ENCODE assay signal across 14 cellular contexts in genomic region chrX:116281106-116281505, GRCh38.
"Had no signal": no experiment of that assay in that cellular context is flagged by ENCODE, and none has a peak within 500 bp of the region (broad histone marks: within the 10 kb centered on the region; RNA-seq: fewer than 3 reads in every experiment).

No MANE protein-coding gene starts in this region.

- FAIRE-seq: endometrium, urothelium cell line had no signal

- ATAC-seq: activated naive CD8-positive, alpha-beta T cell treated with anti-CD3 and anti-CD28 coated beads, Interleukin-2, amount 50 U/mL, for 24 hours; heart left ventricle; left cardiac atrium; naive thymus-derived CD4-positive, alpha-beta T cell; pancreas; stimulated activated memory B cell treated with anti-CD40 and anti-IgM and Interleukin-4, amounts not matched to agents 10 μg/mL and 1 μg/mL and 100 μg/mL, for 72 hours had no signal

- H3K36me3 ChIP-seq: heart left ventricle, pancreas had no signal

- H3K27ac ChIP-seq: heart left ventricle, pancreas had no signal

- H3K4me3 ChIP-seq: heart left ventricle, lung, pancreas had no signal

- H3K4me1 ChIP-seq: heart left ventricle, pancreas had no signal

- DNase-seq: activated CD4-positive, alpha-beta T cell treated with anti-CD3 and anti-CD28 coated beads, Interleukin-2, amount 50 U/mL, for 48 hours; activated CD4-positive, CD25-positive, alpha-beta regulatory T cell treated with anti-CD3 and anti-CD28 coated beads, Interleukin-2, amount 50 U/mL, for 72 hours; activated naive CD4-positive, alpha-beta T cell treated with anti-CD3 and anti-CD28 coated beads for 36 hours; activated naive CD8-positive, alpha-beta T cell treated with anti-CD3 and anti-CD28 coated beads, Interleukin-2, amount 50 U/mL, for 24 hours; aorta; foreskin melanocyte; heart left ventricle; left cardiac atrium; naive thymus-derived CD4-positive, alpha-beta T cell; pancreas had no signal

- H3K9me3 ChIP-seq: heart left ventricle, pancreas had no signal

- H3K27me3 ChIP-seq: heart left ventricle had no signal
